1 cellular context compared by ENCODE assay signal in the genomic region with DNA sequence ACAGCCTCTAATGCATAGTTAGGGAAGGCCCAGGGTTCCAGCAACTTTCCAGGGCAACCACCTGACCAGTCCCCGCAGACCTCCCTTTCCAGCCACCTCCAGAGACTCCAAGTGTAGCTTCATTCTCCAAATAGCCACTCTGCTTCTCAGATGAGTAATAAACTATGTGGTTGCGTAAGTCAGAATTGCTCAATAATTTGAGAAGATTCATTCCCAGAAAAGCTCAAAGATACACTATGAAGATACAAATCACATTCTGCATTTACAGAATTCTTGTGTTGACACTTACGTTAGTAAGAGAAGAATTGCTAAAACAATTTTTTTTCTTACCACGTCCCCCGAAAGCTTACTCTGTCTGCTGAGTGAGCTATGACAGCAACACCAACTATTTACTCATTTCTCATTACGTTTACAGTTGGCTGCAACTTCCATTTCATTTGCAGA.
TF ChIP-seq lines count a peak whose summit lies in the region.

No MANE protein-coding gene starts in this region.

TF ChIP-seq in HepG2, 621 proteins besides CTCF, POLR2A, EP300 and RAD21 (continued from another document):
- TF ChIP-seq, protein P1, sequence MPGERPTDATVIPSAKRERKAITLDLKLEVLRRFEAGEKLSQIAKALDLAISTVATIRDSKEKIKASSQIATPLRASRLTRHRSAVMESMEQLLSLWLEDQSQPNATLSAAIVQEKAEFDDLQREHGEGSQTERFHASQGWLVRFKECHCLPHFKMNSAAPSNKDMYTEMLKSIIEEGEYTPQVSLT (CRISPR knock-in tag; IDR thresholded peaks at IDR 0.05; ENCODE audit: borderline replicate concordance, low read depth): no peak
- TF ChIP-seq, protein P2, sequence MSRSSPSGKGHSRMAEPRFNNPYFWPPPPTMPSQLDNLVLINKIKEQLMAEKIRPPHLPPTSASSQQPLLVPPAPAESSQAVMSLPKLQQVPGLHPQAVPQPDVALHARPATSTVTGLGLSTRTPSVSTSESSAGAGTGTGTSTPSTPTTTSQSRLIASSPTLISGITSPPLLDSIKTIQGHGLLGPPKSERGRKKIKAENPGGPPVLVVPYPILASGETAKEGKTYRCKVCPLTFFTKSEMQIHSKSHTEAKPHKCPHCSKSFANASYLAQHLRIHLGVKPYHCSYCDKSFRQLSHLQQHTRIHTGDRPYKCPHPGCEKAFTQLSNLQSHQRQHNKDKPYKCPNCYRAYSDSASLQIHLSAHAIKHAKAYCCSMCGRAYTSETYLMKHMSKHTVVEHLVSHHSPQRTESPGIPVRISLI (CRISPR knock-in tag; IDR thresholded peaks at IDR 0.05; ENCODE audit: borderline replicate concordance): no peak
- no peak for TF ChIP-seq U2AF1 (optimal IDR thresholded peaks at IDR 0.05; ENCODE audit: low read depth, low read length)
- 0 out of 2 replicates have a peak, but pooled peaks have one; percentile 32 for TF ChIP-seq SALL1 (CRISPR knock-in tag; IDR thresholded peaks at IDR 0.05)
- no peak for TF ChIP-seq FIP1L1 (IDR thresholded peaks at IDR 0.05; ENCODE audit: borderline replicate concordance, insufficient read depth, low read depth, low read length)
- TF ChIP-seq THAP11 (CRISPR knock-in tag; IDR thresholded peaks at IDR 0.05): 0 out of 2 replicates have a peak, but pooled peaks have one; percentile 39
- peak; percentile 47 for TF ChIP-seq FOXA3 (CRISPR knock-in tag; IDR thresholded peaks at IDR 0.05)
- no peak for TF ChIP-seq ZNF331 (CRISPR knock-in tag; IDR thresholded peaks at IDR 0.05)
- no peak for TF ChIP-seq SMARCE1 (IDR thresholded peaks at IDR 0.05; ENCODE audit: borderline replicate concordance)
- TF ChIP-seq GATAD2A (CRISPR knock-in tag; IDR thresholded peaks at IDR 0.05): peak; percentile 84
- no peak for TF ChIP-seq PHF20 (CRISPR knock-in tag; IDR thresholded peaks at IDR 0.05)
- TF ChIP-seq RCOR2 (CRISPR knock-in tag; IDR thresholded peaks at IDR 0.05): 0 out of 2 replicates have a peak, but pooled peaks have one; percentile 35
- TF ChIP-seq ZFP36L2 (CRISPR knock-in tag; IDR thresholded peaks at IDR 0.05): no peak
- no peak for TF ChIP-seq ARID2 (CRISPR knock-in tag; IDR thresholded peaks at IDR 0.05; ENCODE audit: borderline replicate concordance)
- no peak for TF ChIP-seq MED13 (CRISPR knock-in tag; IDR thresholded peaks at IDR 0.05)
- TF ChIP-seq, protein P3, sequence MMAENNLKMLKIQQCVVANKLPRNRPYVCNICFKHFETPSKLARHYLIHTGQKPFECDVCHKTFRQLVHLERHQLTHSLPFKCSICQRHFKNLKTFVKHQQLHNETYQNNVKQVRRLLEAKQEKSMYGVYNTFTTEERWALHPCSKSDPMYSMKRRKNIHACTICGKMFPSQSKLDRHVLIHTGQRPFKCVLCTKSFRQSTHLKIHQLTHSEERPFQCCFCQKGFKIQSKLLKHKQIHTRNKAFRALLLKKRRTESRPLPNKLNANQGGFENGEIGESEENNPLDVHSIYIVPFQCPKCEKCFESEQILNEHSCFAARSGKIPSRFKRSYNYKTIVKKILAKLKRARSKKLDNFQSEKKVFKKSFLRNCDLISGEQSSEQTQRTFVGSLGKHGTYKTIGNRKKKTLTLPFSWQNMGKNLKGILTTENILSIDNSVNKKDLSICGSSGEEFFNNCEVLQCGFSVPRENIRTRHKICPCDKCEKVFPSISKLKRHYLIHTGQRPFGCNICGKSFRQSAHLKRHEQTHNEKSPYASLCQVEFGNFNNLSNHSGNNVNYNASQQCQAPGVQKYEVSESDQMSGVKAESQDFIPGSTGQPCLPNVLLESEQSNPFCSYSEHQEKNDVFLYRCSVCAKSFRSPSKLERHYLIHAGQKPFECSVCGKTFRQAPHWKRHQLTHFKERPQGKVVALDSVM (CRISPR knock-in tag; IDR thresholded peaks at IDR 0.05): peak; percentile 28; the same call in 1 of the 2 replicates
- no peak for TF ChIP-seq AGO1 (IDR thresholded peaks at IDR 0.05; ENCODE audit: low read depth, low read length, poor library complexity, severe bottlenecking)
- TF ChIP-seq, protein P4, sequence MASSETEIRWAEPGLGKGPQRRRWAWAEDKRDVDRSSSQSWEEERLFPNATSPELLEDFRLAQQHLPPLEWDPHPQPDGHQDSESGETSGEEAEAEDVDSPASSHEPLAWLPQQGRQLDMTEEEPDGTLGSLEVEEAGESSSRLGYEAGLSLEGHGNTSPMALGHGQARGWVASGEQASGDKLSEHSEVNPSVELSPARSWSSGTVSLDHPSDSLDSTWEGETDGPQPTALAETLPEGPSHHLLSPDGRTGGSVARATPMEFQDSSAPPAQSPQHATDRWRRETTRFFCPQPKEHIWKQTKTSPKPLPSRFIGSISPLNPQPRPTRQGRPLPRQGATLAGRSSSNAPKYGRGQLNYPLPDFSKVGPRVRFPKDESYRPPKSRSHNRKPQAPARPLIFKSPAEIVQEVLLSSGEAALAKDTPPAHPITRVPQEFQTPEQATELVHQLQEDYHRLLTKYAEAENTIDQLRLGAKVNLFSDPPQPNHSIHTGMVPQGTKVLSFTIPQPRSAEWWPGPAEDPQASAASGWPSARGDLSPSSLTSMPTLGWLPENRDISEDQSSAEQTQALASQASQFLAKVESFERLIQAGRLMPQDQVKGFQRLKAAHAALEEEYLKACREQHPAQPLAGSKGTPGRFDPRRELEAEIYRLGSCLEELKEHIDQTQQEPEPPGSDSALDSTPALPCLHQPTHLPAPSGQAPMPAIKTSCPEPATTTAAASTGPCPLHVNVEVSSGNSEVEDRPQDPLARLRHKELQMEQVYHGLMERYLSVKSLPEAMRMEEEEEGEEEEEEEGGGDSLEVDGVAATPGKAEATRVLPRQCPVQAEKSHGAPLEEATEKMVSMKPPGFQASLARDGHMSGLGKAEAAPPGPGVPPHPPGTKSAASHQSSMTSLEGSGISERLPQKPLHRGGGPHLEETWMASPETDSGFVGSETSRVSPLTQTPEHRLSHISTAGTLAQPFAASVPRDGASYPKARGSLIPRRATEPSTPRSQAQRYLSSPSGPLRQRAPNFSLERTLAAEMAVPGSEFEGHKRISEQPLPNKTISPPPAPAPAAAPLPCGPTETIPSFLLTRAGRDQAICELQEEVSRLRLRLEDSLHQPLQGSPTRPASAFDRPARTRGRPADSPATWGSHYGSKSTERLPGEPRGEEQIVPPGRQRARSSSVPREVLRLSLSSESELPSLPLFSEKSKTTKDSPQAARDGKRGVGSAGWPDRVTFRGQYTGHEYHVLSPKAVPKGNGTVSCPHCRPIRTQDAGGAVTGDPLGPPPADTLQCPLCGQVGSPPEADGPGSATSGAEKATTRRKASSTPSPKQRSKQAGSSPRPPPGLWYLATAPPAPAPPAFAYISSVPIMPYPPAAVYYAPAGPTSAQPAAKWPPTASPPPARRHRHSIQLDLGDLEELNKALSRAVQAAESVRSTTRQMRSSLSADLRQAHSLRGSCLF (CRISPR knock-in tag; IDR thresholded peaks at IDR 0.05; ENCODE audit: borderline replicate concordance): no peak
- TF ChIP-seq TEAD3 (CRISPR knock-in tag; optimal IDR thresholded peaks at IDR 0.05; ENCODE audit: borderline replicate concordance): peak; percentile 62
- no peak for TF ChIP-seq CBX2 (IDR thresholded peaks at IDR 0.05; ENCODE audit: low read depth, low read length)
- no peak for TF ChIP-seq CBX2 (CRISPR knock-in tag; IDR thresholded peaks at IDR 0.05; ENCODE audit: low read depth)
- TF ChIP-seq SCMH1 (CRISPR knock-in tag; IDR thresholded peaks at IDR 0.05; ENCODE audit: borderline replicate concordance): no peak
TF ChIP-seq in HepG2: peak in this region for 25.
